ENCODE assay signal across 9 cellular contexts in genomic region chr16:30377812-30378235, GRCh38. TPM values are rescaled to one million over a fixed set of nuclear protein-coding genes. Genes with fewer than 3 reads are reported as not detected.
DNase-seq lines count a peak whose midpoint lies in the region; ATAC-seq and TF ChIP-seq lines count a peak whose summit lies in the region.
"Had no signal": no experiment of that assay in that cellular context is flagged by ENCODE, and none has a peak within 500 bp of the region (broad histone marks: within the 10 kb centered on the region; RNA-seq: fewer than 3 reads in every experiment).

No MANE protein-coding gene starts in this region.

- peak overlapping the region; percentile 95 to 100 (median 98) for H3K4me3 Mint-ChIP-seq in naive thymus-derived CD8-positive, alpha-beta T cell
- H3K4me3 Mint-ChIP-seq in stimulated activated naive B cell treated with anti-CD40 and anti-IgM and Interleukin-4, amounts not matched to agents 10 μg/mL and 1 μg/mL and 100 μg/mL, for 72 hours, result peak overlapping the region; percentile 97 to 100

- H3K9me2 ChIP-seq in PC-9 (ENCODE audit: insufficient read depth), result no peaks in the 10 kb centered on the region

- H3K79me2 ChIP-seq in PC-9 (ENCODE audit: low read depth), result peaks cover 13% of the 10 kb centered on the region; the same call in 1 of the 2 replicates

- peaks cover 31% of the 10 kb centered on the region for H3F3A ChIP-seq in PC-9 (ENCODE audit: insufficient read depth, low read depth)

- H2AFZ ChIP-seq in PC-9, result peak overlapping the region; percentile 100

- TF ChIP-seq CTCF in PC-9 (conservative IDR thresholded peaks at IDR 0.05) (no peak), fibroblast of mammary gland (conservative IDR thresholded peaks at IDR 0.05; ENCODE audit: control insufficient read depth, insufficient read depth, low read depth, low read length) (no peak)

- peak overlapping the region; percentile 80 for H3K4me3 ChIP-seq in PC-9
- H3K4me3 ChIP-seq in fibroblast of mammary gland (ENCODE audit: control insufficient read depth, low read depth, low read length), result peak overlapping the region; percentile 58

- intact Hi-C loops in PC-9 (cut with micrococcal nuclease; ENCODE audit: unreplicated experiment), result loop anchor here (1.0 to 5.0 kb wide), 9 partner anchors 12 to 320 kb away; partner anchors contain the start of genes CD2BP2, FBRS, TBX6 and ZNF48

- H3K27me3 ChIP-seq in PC-9 (ENCODE audit: insufficient read depth, low read depth), result no peaks in the 10 kb centered on the region

- H3K9me3 ChIP-seq in PC-9 (ENCODE audit: insufficient read depth, low read depth), result no peaks in the 10 kb centered on the region

- peak overlapping the region; percentile 98 for H3K4me2 ChIP-seq in PC-9

- no TSS peak for BruUV-seq in PC-9 (replicated peaks; lab: Mats Ljungman, UMichigan)

- no peaks in the 10 kb centered on the region for H4K20me1 ChIP-seq in PC-9 (ENCODE audit: insufficient read depth)

- H3K27ac Mint-ChIP-seq in naive thymus-derived CD8-positive, alpha-beta T cell, result peak overlapping the region; percentile 99 to 100 (median 100)
- peak overlapping the region; percentile 100 for H3K27ac Mint-ChIP-seq in stimulated activated naive B cell treated with anti-CD40 and anti-IgM and Interleukin-4, amounts not matched to agents 10 μg/mL and 1 μg/mL and 100 μg/mL, for 72 hours

- TF ChIP-seq RAD21 in Ishikawa (IDR thresholded peaks at IDR 0.05; ENCODE audit: low read depth), result no peak

- H3K9me3 Mint-ChIP-seq in naive thymus-derived CD8-positive, alpha-beta T cell, result no peaks in the 10 kb centered on the region
- H3K9me3 Mint-ChIP-seq in stimulated activated naive B cell treated with anti-CD40 and anti-IgM and Interleukin-4, amounts not matched to agents 10 μg/mL and 1 μg/mL and 100 μg/mL, for 72 hours, result peaks cover 0 to 2% of the 10 kb centered on the region in 2 donors

- TF ChIP-seq EP300 in Ishikawa (IDR thresholded peaks at IDR 0.05; ENCODE audit: borderline replicate concordance), result peak; percentile 25; the same call in 1 of the 2 replicates

- peaks cover 19% of the 10 kb centered on the region for H3K4me1 ChIP-seq in PC-9 (replicated peaks; ENCODE audit: insufficient read depth)

- H3K27me3 Mint-ChIP-seq in naive thymus-derived CD8-positive, alpha-beta T cell, result no peaks in the 10 kb centered on the region
- H3K27me3 Mint-ChIP-seq in stimulated activated naive B cell treated with anti-CD40 and anti-IgM and Interleukin-4, amounts not matched to agents 10 μg/mL and 1 μg/mL and 100 μg/mL, for 72 hours, result no peaks in the 10 kb centered on the region

- peaks cover 30 to 65% (median 61%) of the 10 kb centered on the region in 4 donors for H3K4me1 Mint-ChIP-seq in naive thymus-derived CD8-positive, alpha-beta T cell
- H3K4me1 Mint-ChIP-seq in stimulated activated naive B cell treated with anti-CD40 and anti-IgM and Interleukin-4, amounts not matched to agents 10 μg/mL and 1 μg/mL and 100 μg/mL, for 72 hours, result peaks cover 35 to 61% of the 10 kb centered on the region in 2 donors

- peak; percentile 37 for ATAC-seq in GM21515 (IDR thresholded peaks at IDR 0.05; ENCODE audit: unreplicated experiment)
- peak; percentile 43 to 52 for ATAC-seq in naive thymus-derived CD8-positive, alpha-beta T cell
- ATAC-seq in stimulated activated naive B cell treated with anti-CD40 and anti-IgM and Interleukin-4, amounts not matched to agents 10 μg/mL and 1 μg/mL and 100 μg/mL, for 72 hours (replicated peaks), result peak; percentile 52 to 62

- H3K36me3 Mint-ChIP-seq in naive thymus-derived CD8-positive, alpha-beta T cell, result peaks cover 0 to 15% (median 6%) of the 10 kb centered on the region in 3 donors
- H3K36me3 Mint-ChIP-seq in stimulated activated naive B cell treated with anti-CD40 and anti-IgM and Interleukin-4, amounts not matched to agents 10 μg/mL and 1 μg/mL and 100 μg/mL, for 72 hours, result peaks cover 23 to 24% of the 10 kb centered on the region in 2 donors

- no peaks in the 10 kb centered on the region for H3K36me3 ChIP-seq in PC-9 (ENCODE audit: low read depth)

- DNase-seq in COLO668 (lab: John Stamatoyannopoulos, UW; ENCODE audit: unreplicated experiment) (peak; percentile 91), PC-9 (peak; percentile 83 to 95), fibroblast of mammary gland (ENCODE audit: low read depth) (peak; percentile 89)
- peak; percentile 78 to 79 for DNase-seq in activated T-helper 1 cell treated with anti-CD3 and anti-CD28 coated beads, Interleukin-2, amount 50 U/mL, for 16 hours (ENCODE audit: low read depth in 1 of 2, low spot score in 1 of 2)
- peak; percentile 82 to 97 (median 92) for DNase-seq in naive thymus-derived CD8-positive, alpha-beta T cell
- DNase-seq in stimulated activated naive B cell treated with anti-CD40 and anti-IgM and Interleukin-4, amounts not matched to agents 10 μg/mL and 1 μg/mL and 100 μg/mL, for 72 hours, result peak; percentile 83

- POLR2A ChIA-PET in PC-9 (lab: Charles Lee; ENCODE audit: unreplicated experiment), result interaction anchor here (0.6 to 0.8 kb wide), 3 partner anchors 17 to 489 kb away, joined by 4 to 19 read pairs (median 17); partner anchors contain the start of gene ZNF48
- POLR2A ChIA-PET in naive thymus-derived CD8-positive, alpha-beta T cell (lab: Charles Lee), result interaction anchor here (0.5 to 8.4 kb wide), 37 partner anchors 9 to 706 kb away, joined by 3 to 166 read pairs (median 5); partner anchors contain the start of genes ALDOA, CD2BP2, CORO1A and DCTPP1

- peak overlapping the region; percentile 92 for H3K27ac ChIP-seq in PC-9

- CTCF ChIA-PET in PC-9 (lab: Charles Lee), result no interaction called here

TF ChIP-seq in Ishikawa, 13 proteins besides CTCF, POLR2A, EP300 and RAD21:
- TF ChIP-seq EGR1 (IDR thresholded peaks at IDR 0.05) (peak; percentile 95), TEAD4 (IDR thresholded peaks at IDR 0.05) (no peak), CEBPB (IDR thresholded peaks at IDR 0.05) (no peak), TAF1 (IDR thresholded peaks at IDR 0.05; ENCODE audit: low read depth) (peak; percentile 63), ZBTB7A (IDR thresholded peaks at IDR 0.05; ENCODE audit: low read depth) (0 out of 2 replicates have a peak, but pooled peaks have one; percentile 41), MAX (IDR thresholded peaks at IDR 0.05) (peak; percentile 82), CREB1 (IDR thresholded peaks at IDR 0.05; ENCODE audit: low read depth) (peak; percentile 78), TCF12 (IDR thresholded peaks at IDR 0.05; ENCODE audit: low read depth) (0 out of 2 replicates have a peak, but pooled peaks have one; percentile 16), FOXM1 (IDR thresholded peaks at IDR 0.05; ENCODE audit: borderline replicate concordance, low read depth) (no peak)
TF ChIP-seq in Ishikawa: peak in this region for 6.

RNA-seq across cellular contexts. Expression of gene MYL11, which starts 3.2 kb away (rescaled TPM):
- total RNA-seq in PC-9 (2021), result 1.4 and 2.6 TPM in 2 replicates
- total RNA-seq in naive thymus-derived CD8-positive, alpha-beta T cell, result 1 to 10 TPM in 1 of 2 experiments, not detected in 1; 1.9 TPM
- polyA plus RNA-seq in naive thymus-derived CD8-positive, alpha-beta T cell, result 1 to 10 TPM in 2 of 3 donors, not detected in 1; 1.1 to 4.2 TPM
- total RNA-seq: glomerular endothelial cell had no signal

RNA-seq across cellular contexts. Expression of gene SEPTIN1, which starts 4.5 kb away (rescaled TPM):
- total RNA-seq in PC-9 (2021), result 6.7 and 7.6 TPM in 2 replicates
- total RNA-seq in naive thymus-derived CD8-positive, alpha-beta T cell, result 100 to 1,000 TPM; 216 to 222 TPM
- 100 to 1,000 TPM; 178 to 249 (median 242) TPM for polyA plus RNA-seq in naive thymus-derived CD8-positive, alpha-beta T cell

RNA-seq across cellular contexts. Expression of gene TBC1D10B, which starts 7.5 kb away (rescaled TPM):
- 85.0 and 90.8 TPM in 2 replicates for total RNA-seq in PC-9 (2021)
- 10 to 100 TPM; 32.9 to 36.9 TPM for total RNA-seq in naive thymus-derived CD8-positive, alpha-beta T cell
- polyA plus RNA-seq in naive thymus-derived CD8-positive, alpha-beta T cell, result 10 to 100 TPM in 1 of 3 donors, 1 to 10 TPM in 2; 6.6 to 10.5 (median 7.3) TPM

RNA-seq across cellular contexts. Expression of gene ZNF48, which starts 17.4 kb away (rescaled TPM):
- total RNA-seq in PC-9 (2021), result 20.1 and 25.9 TPM in 2 replicates
- 10 to 100 TPM; 12.7 to 14.3 TPM for total RNA-seq in naive thymus-derived CD8-positive, alpha-beta T cell
- polyA plus RNA-seq in naive thymus-derived CD8-positive, alpha-beta T cell, result 10 to 100 TPM in 1 of 3 donors, 1 to 10 TPM in 2; 6.1 to 11.7 (median 7.5) TPM

RNA-seq across cellular contexts. Expression of gene CD2BP2, which starts 22.7 kb away (rescaled TPM):
- 84.6 TPM in 2 replicates for total RNA-seq in PC-9 (2021)
- 10 to 100 TPM; 62.9 to 66.8 TPM for total RNA-seq in naive thymus-derived CD8-positive, alpha-beta T cell
- polyA plus RNA-seq in naive thymus-derived CD8-positive, alpha-beta T cell, result 10 to 100 TPM; 20.6 to 21.9 (median 21.7) TPM

Comparison
In these comparisons a context has a peak if more than half of its experiments do, and no peak if none do; other contexts are left out.
1. Peak in every context shown above with its lines: DNase-seq, ATAC-seq, H3K4me3 ChIP-seq and H3K27ac ChIP-seq.
2. RNA of gene SEPTIN1, which starts 4.5 kb away (total RNA-seq): 216 to 222 TPM in naive thymus-derived CD8-positive, alpha-beta T cell; 6.7 to 7.6 TPM in PC-9; every median in the first group is over 10 times any median in the second.